In the genomic region with DNA sequence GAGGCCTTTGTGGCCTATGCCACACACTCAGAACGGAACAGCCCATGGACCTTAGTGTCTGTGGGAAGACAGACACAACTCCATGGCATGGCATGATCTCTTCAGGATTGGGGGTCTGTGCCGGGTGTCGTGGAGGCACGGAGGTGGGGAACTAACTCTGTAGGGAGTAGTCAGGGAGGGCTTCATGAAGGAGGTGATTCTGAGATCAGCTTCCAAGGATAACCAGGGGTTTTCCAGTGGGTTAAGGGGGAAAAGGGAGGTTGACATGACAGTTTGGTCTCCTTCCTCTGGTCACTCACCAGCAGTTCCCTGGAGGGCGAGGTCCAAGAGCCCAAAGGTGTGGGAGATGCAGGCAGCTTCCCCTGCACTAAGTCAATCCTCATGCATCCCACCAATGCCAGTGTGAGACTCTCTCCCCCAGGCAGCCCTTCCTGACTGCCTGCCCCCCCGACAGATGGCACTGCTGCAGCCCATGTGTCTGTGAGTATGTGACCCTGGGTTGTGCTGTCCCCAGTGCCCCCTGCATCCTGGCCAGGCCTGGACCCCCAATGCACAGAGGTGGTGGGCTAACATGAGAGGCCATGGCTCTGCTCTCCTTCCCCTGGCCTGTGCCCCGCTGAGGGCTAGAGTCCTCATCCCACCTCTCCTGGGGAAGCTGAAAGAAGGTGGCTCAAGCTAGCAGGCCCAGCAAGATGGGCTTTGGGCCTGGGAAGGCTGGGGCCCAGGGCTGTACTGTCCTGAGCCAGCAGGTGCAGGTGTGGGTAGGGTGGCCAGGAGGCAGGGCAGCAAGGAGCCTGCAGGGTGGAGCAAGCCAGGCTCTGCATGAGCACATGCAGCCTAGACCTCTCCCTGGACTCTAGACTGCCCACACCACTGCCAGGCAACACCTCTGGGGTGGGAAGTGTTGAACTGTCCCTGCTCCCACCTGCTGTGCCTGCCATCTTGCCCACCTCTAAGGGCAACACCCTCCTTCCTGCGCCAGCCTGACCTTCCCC, we compare ENCODE assay signal across 11 cellular contexts. TPM values are rescaled to one million over a fixed set of nuclear protein-coding genes. Genes with fewer than 3 reads are reported as not detected.
DNase-seq lines count a peak whose midpoint lies in the region; ATAC-seq and TF ChIP-seq lines count a peak whose summit lies in the region.
"Had no signal": no experiment of that assay in that cellular context is flagged by ENCODE, and none has a peak within 500 bp of the region (broad histone marks: within the 10 kb centered on the region; RNA-seq: fewer than 3 reads in every experiment).

No MANE protein-coding gene starts in this region.

- no peaks in the 10 kb centered on the region for H3K27me3 ChIP-seq in CD8-positive, alpha-beta T cell (ENCODE audit: insufficient read depth, low read length)
- H3K27me3 ChIP-seq in left ventricle myocardium inferior (ENCODE audit: low read depth), result peaks cover 59% of the 10 kb centered on the region

- no peak for ATAC-seq in CD8-positive, alpha-beta T cell
- ATAC-seq in sciatic nerve, result no peak
- no peak for ATAC-seq in GM18867 (IDR thresholded peaks at IDR 0.05; ENCODE audit: unreplicated experiment)

- no peaks in the 10 kb centered on the region for H3K9me3 ChIP-seq in CD8-positive, alpha-beta T cell (ENCODE audit: low read length)
- no peaks in the 10 kb centered on the region for H3K9me3 ChIP-seq in left ventricle myocardium inferior (replicated peaks)

- no peaks in the 10 kb centered on the region for H3K9me3 Mint-ChIP-seq in CD8-positive, alpha-beta T cell

- POLR2A ChIA-PET in CD8-positive, alpha-beta T cell (lab: Charles Lee), result no interaction called here

- H3K4me3 ChIP-seq in CD8-positive, alpha-beta T cell (ENCODE audit: low read depth, low read length), result no peak overlapping the region
- H3K4me3 ChIP-seq in left ventricle myocardium inferior, result no peak overlapping the region

- no peak for TF ChIP-seq CTCF in CD8-positive, alpha-beta T cell (IDR thresholded peaks at IDR 0.05)
- TF ChIP-seq CTCF in left ventricle myocardium inferior (IDR thresholded peaks at IDR 0.05; ENCODE audit: borderline replicate concordance), result no peak

- H3K36me3 ChIP-seq in CD8-positive, alpha-beta T cell (ENCODE audit: insufficient read depth, low read length), result no peaks in the 10 kb centered on the region
- no peaks in the 10 kb centered on the region for H3K36me3 ChIP-seq in left ventricle myocardium inferior

- DNase-seq in CD8-positive, alpha-beta T cell, result peak in 2 of 7 experiments; percentile 3 to 45
- DNase-seq in activated CD8-positive, alpha-beta memory T cell treated with anti-CD3 and anti-CD28 coated beads for 24 hours, result peak; percentile 56
- DNase-seq in left ventricle myocardium inferior, result peak; percentile 2
- peak; percentile 44 for DNase-seq in sciatic nerve (ENCODE audit: low spot score)
- no peak for DNase-seq in DMS53 treated with DMSO at 0.1 percent for 48 hours (lab: John Stamatoyannopoulos, UW; ENCODE audit: unreplicated experiment)
- no peak for DNase-seq in HuH-7.5 (ENCODE audit: low spot score)
- DNase-seq: caudate nucleus; HCEC 1CT; NCI-H1930; stimulated activated CD4-positive, alpha-beta T cell treated with anti-CD3 and anti-CD28 coated beads, Interleukin-12 subunit alpha, Interleukin-12 subunit beta, amount 100 ng/mL, for 4 hours had no signal

- intact Hi-C loops in CD8-positive, alpha-beta T cell (cut with DNase I, micrococcal nuclease), result no loop called here
- intact Hi-C loops in left ventricle myocardium inferior (cut with micrococcal nuclease), result no loop called here
- intact Hi-C loops in sciatic nerve (cut with DNase I), result no loop called here

- no peaks in the 10 kb centered on the region for H3K36me3 Mint-ChIP-seq in CD8-positive, alpha-beta T cell

- peaks cover 37% of the 10 kb centered on the region for H3K4me1 ChIP-seq in CD8-positive, alpha-beta T cell (ENCODE audit: insufficient read depth, low read length)
- H3K4me1 ChIP-seq in left ventricle myocardium inferior, result peaks cover 16% of the 10 kb centered on the region

- CTCF ChIA-PET in CD8-positive, alpha-beta T cell (lab: Charles Lee), result no interaction called here

- H3K27ac ChIP-seq in CD8-positive, alpha-beta T cell (ENCODE audit: low read depth, low read length), result no peak overlapping the region
- H3K27ac ChIP-seq in left ventricle myocardium inferior (replicated peaks), result no peak overlapping the region

- H3K27me3 Mint-ChIP-seq in CD8-positive, alpha-beta T cell (ENCODE audit: low read depth), result peaks cover 13% of the 10 kb centered on the region

- H3K27ac Mint-ChIP-seq in CD8-positive, alpha-beta T cell, result peak overlapping the region; percentile 7

- peaks cover 48% of the 10 kb centered on the region for H3K4me1 Mint-ChIP-seq in CD8-positive, alpha-beta T cell (ENCODE audit: low read depth)

- H3K4me3 Mint-ChIP-seq in CD8-positive, alpha-beta T cell, result peak overlapping the region; percentile 37

RNA-seq across cellular contexts. Expression of gene RASGEF1A, which starts 39.7 kb away (rescaled TPM):
- 1 to 10 TPM in 1 of 2 experiments, under 1 TPM in 1; 0.92 to 1.0 TPM for total RNA-seq in CD8-positive, alpha-beta T cell
- total RNA-seq in left ventricle myocardium inferior (1.1 TPM), sciatic nerve (21.7 TPM)

Comparison
In these comparisons a context has a peak if more than half of its experiments do, and no peak if none do; other contexts are left out.
1. DNase-seq: peak in activated CD8-positive, alpha-beta memory T cell treated with anti-CD3 and anti-CD28 coated beads for 24 hours (single experiment), left ventricle myocardium inferior (single experiment) and sciatic nerve (single experiment); none in DMS53 treated with DMSO at 0.1 percent for 48 hours (single experiment) and HuH-7.5 (single experiment).
2. RNA of gene RASGEF1A, which starts 39.7 kb away (total RNA-seq): 21.7 TPM in sciatic nerve (single experiment); 1.1 TPM in left ventricle myocardium inferior (single experiment) and 0.92 to 1.0 TPM in CD8-positive, alpha-beta T cell; every median in the first group is over 10 times any median in the second.